26 cellular contexts compared by ENCODE assay signal in the genomic region with DNA sequence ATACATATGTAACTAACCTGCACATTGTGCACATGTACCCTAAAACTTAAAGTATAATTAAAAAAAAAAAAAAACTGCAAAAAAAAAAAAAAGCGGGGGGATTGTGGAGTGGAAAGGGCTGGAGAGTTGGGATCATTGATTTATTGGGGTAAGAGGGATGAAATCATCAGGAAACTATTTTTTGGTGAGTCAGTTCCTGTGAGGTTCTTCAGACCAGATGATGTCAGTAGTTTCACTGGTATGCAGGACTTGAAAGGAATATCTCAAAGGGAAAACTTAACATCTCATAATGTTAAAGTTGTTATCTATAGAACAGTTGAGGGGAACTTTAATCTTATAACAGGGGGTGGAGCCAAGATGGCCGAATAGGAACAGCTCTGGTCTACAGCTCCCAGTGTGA. TPM values are rescaled to one million over a fixed set of nuclear protein-coding genes. Genes with fewer than 3 reads are reported as not detected.
DNase-seq lines count a peak whose midpoint lies in the region; ATAC-seq and TF ChIP-seq lines count a peak whose summit lies in the region.
"Had no signal": no experiment of that assay in that cellular context is flagged by ENCODE, and none has a peak within 500 bp of the region (broad histone marks: within the 10 kb centered on the region; RNA-seq: fewer than 3 reads in every experiment).

No MANE protein-coding gene starts in this region.

- peaks cover 11 to 12% of the 10 kb centered on the region in 2 donors for H3K9me3 Mint-ChIP-seq in stimulated activated naive B cell treated with anti-CD40 and anti-IgM and Interleukin-4, amounts not matched to agents 10 μg/mL and 1 μg/mL and 100 μg/mL, for 72 hours

- no peaks in the 10 kb centered on the region for H3K4me1 ChIP-seq in RWPE2 (ENCODE audit: insufficient read depth, poor library complexity, severe bottlenecking)

- H3K27me3 Mint-ChIP-seq in stimulated activated naive B cell treated with anti-CD40 and anti-IgM and Interleukin-4, amounts not matched to agents 10 μg/mL and 1 μg/mL and 100 μg/mL, for 72 hours: peaks cover 0 to 7% of the 10 kb centered on the region in 2 donors
- H3K27me3 Mint-ChIP-seq: IgD-negative memory B cell had no signal

- H3K4me3 Mint-ChIP-seq in stimulated activated naive B cell treated with anti-CD40 and anti-IgM and Interleukin-4, amounts not matched to agents 10 μg/mL and 1 μg/mL and 100 μg/mL, for 72 hours: no peak overlapping the region
- H3K4me3 Mint-ChIP-seq: activated CD8-positive, alpha-beta T cell treated with anti-CD3 and anti-CD28 coated beads for 36 hours; CD8-positive, alpha-beta memory T cell; IgD-negative memory B cell had no signal

- no peak overlapping the region for H3K27ac Mint-ChIP-seq in stimulated activated naive B cell treated with anti-CD40 and anti-IgM and Interleukin-4, amounts not matched to agents 10 μg/mL and 1 μg/mL and 100 μg/mL, for 72 hours
- H3K27ac Mint-ChIP-seq: activated CD8-positive, alpha-beta T cell treated with anti-CD3 and anti-CD28 coated beads for 36 hours; CD8-positive, alpha-beta memory T cell; IgD-negative memory B cell had no signal

- no peaks in the 10 kb centered on the region for H3K27me3 ChIP-seq in RWPE2 (ENCODE audit: insufficient read depth, poor library complexity, severe bottlenecking)

- TF ChIP-seq CTCF in HFF-Myc (IDR thresholded peaks at IDR 0.05; ENCODE audit: low read depth, low read length, missing control alignments) (no peak), RWPE2 (IDR thresholded peaks at IDR 0.05; ENCODE audit: poor library complexity, severe bottlenecking) (no peak), fibroblast of the aortic adventitia (IDR thresholded peaks at IDR 0.05; ENCODE audit: insufficient read depth, low read length) (no peak)

- H3K4me3 ChIP-seq in HFF-Myc (replicated peaks; ENCODE audit: low read depth, low read length) (no peak overlapping the region), RWPE2 (ENCODE audit: severe bottlenecking) (no peak overlapping the region), fibroblast of the aortic adventitia (ENCODE audit: low read depth, low read length) (no peak overlapping the region)
- H3K4me3 ChIP-seq: smooth muscle cell, thoracic aorta had no signal

- peak overlapping the region; percentile 39 for H3K27ac ChIP-seq in RWPE2 (ENCODE audit: poor library complexity, severe bottlenecking)
- H3K27ac ChIP-seq: thoracic aorta had no signal

- H3K36me3 ChIP-seq in RWPE2 (ENCODE audit: low read depth): no peaks in the 10 kb centered on the region
- H3K36me3 ChIP-seq: thoracic aorta had no signal

- peak; percentile 69; the same call in 2 of the 3 replicates for ATAC-seq in RWPE2 (ENCODE audit: low read depth)
- ATAC-seq in HG03139 (IDR thresholded peaks at IDR 0.05; ENCODE audit: unreplicated experiment): no peak
- ATAC-seq in stimulated activated naive B cell treated with anti-CD40 and anti-IgM and Interleukin-4, amounts not matched to agents 10 μg/mL and 1 μg/mL and 100 μg/mL, for 72 hours (replicated peaks): no peak
- ATAC-seq: activated CD8-positive, alpha-beta T cell treated with anti-CD3 and anti-CD28 coated beads for 36 hours had no signal

- H3K4me1 Mint-ChIP-seq in stimulated activated naive B cell treated with anti-CD40 and anti-IgM and Interleukin-4, amounts not matched to agents 10 μg/mL and 1 μg/mL and 100 μg/mL, for 72 hours: no peaks in the 10 kb centered on the region
- H3K4me1 Mint-ChIP-seq: CD8-positive, alpha-beta memory T cell; IgD-negative memory B cell had no signal

- peak; percentile 44 for DNase-seq in AG20443 (ENCODE audit: low spot score)
- peak; percentile 9 for DNase-seq in HFF-Myc (ENCODE audit: extremely low read depth, low read depth)
- no peak for DNase-seq in RWPE2 (ENCODE audit: low spot score)
- peak; percentile 42 for DNase-seq in fibroblast of the aortic adventitia (ENCODE audit: low read depth)
- no peak for DNase-seq in activated gamma-delta T cell treated with Interleukin-2 at 50 U/mL for 16 hours
- DNase-seq in stimulated activated naive B cell treated with anti-CD40 and anti-IgM and Interleukin-4, amounts not matched to agents 10 μg/mL and 1 μg/mL and 100 μg/mL, for 72 hours: no peak
- DNase-seq in NCI-H1105 (lab: John Stamatoyannopoulos, UW): no peak
- DNase-seq: activated CD4-positive, CD25-positive, alpha-beta regulatory T cell; activated CD8-positive, alpha-beta T cell treated with anti-CD3 and anti-CD28 coated beads for 36 hours; activated naive CD4-positive, alpha-beta T cell; AML-193; caudate nucleus; CD8-positive, alpha-beta memory T cell; NCI-H1417 treated with DMSO at 0.1 percent for 48 hours; NCI-H524 treated with DMSO at 0.1 percent for 48 hours; occipital lobe; stimulated activated naive CD4-positive, alpha-beta T cell treated with Interleukin-2 at 50 U/mL for 16 hours had no signal

- peaks cover 6% of the 10 kb centered on the region for H3K9me3 ChIP-seq in RWPE2 (ENCODE audit: severe bottlenecking)

- no peaks in the 10 kb centered on the region for H3K36me3 Mint-ChIP-seq in stimulated activated naive B cell treated with anti-CD40 and anti-IgM and Interleukin-4, amounts not matched to agents 10 μg/mL and 1 μg/mL and 100 μg/mL, for 72 hours
- H3K36me3 Mint-ChIP-seq: IgD-negative memory B cell had no signal

RNA-seq across cellular contexts. Expression of gene TECTB, which starts 32.6 kb away (rescaled TPM):
- not detected in 2 replicates for total RNA-seq in fibroblast of the aortic adventitia (ENCODE audit: low replicate concordance)
- total RNA-seq: activated CD8-positive, alpha-beta T cell treated with anti-CD3 and anti-CD28 coated beads for 36 hours; CD8-positive, alpha-beta memory T cell; dermis microvascular lymphatic vessel endothelial cell; frontal cortex; kidney epithelial cell; lung microvascular endothelial cell; renal cortical epithelial cell; smooth muscle cell; thoracic aorta had no signal

Comparison
In these comparisons a context has a peak if more than half of its experiments do, and no peak if none do; other contexts are left out.
1. DNase-seq: peak in AG20443 (single experiment), HFF-Myc (single experiment) and fibroblast of the aortic adventitia (single experiment); none in RWPE2 (single experiment), activated gamma-delta T cell treated with Interleukin-2 at 50 U/mL for 16 hours (single experiment), stimulated activated naive B cell treated with anti-CD40 and anti-IgM and Interleukin-4, amounts not matched to agents 10 μg/mL and 1 μg/mL and 100 μg/mL, for 72 hours (single experiment) and NCI-H1105 (single experiment).